2 cellular contexts compared by ENCODE assay signal in genomic region chr9:81686614-81687520, GRCh38.
TF ChIP-seq lines count a peak whose summit lies in the region.

No MANE protein-coding gene starts in this region.

TF ChIP-seq in H1, 55 proteins besides CTCF, POLR2A, EP300 and RAD21 (continued from another document):
- TF ChIP-seq, protein P1, sequence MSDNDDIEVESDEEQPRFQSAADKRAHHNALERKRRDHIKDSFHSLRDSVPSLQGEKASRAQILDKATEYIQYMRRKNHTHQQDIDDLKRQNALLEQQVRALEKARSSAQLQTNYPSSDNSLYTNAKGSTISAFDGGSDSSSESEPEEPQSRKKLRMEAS (IDR thresholded peaks at IDR 0.05): peak; percentile 46; the same call in 1 of the 2 replicates
- no peak for TF ChIP-seq RNF2 (IDR thresholded peaks at IDR 0.05; ENCODE audit: borderline replicate concordance, low read depth, low read length, missing control alignments, poor library complexity, severe bottlenecking)
- no peak for TF ChIP-seq RFX5 (IDR thresholded peaks at IDR 0.05; ENCODE audit: borderline replicate concordance, low read depth, low read length)
- TF ChIP-seq SIN3A (conservative IDR thresholded peaks at IDR 0.05 in 1 of 2, IDR thresholded peaks at IDR 0.05 in 1 of 2; ENCODE audit: low read depth in 1 of 2, low read length in 2 of 2): peak; percentile 74 to 88
- TF ChIP-seq TCF12 (IDR thresholded peaks at IDR 0.05; ENCODE audit: low read depth, low read length): 0 out of 2 replicates have a peak, but pooled peaks have one; percentile 4
- no peak for TF ChIP-seq HDAC6 (IDR thresholded peaks at IDR 0.05; ENCODE audit: low read depth, low read length)
- TF ChIP-seq POLR2AphosphoS5 (IDR thresholded peaks at IDR 0.05; ENCODE audit: low read depth, low read length): peak; percentile 47; the same call in 1 of the 2 replicates

TF ChIP-seq in liver, 16 proteins besides CTCF, POLR2A, EP300 and RAD21 (continued from another document):
- TF ChIP-seq REST (IDR thresholded peaks at IDR 0.05): peak; percentile 68
- peak; percentile 93 to 97 for TF ChIP-seq RXRA (IDR thresholded peaks at IDR 0.05)
- peak; percentile 65 to 83 for TF ChIP-seq EGR1 (IDR thresholded peaks at IDR 0.05; ENCODE audit: low read depth in 2 of 2)
- TF ChIP-seq, protein P1 (IDR thresholded peaks at IDR 0.05): peak; percentile 93
- TF ChIP-seq, protein P2, sequence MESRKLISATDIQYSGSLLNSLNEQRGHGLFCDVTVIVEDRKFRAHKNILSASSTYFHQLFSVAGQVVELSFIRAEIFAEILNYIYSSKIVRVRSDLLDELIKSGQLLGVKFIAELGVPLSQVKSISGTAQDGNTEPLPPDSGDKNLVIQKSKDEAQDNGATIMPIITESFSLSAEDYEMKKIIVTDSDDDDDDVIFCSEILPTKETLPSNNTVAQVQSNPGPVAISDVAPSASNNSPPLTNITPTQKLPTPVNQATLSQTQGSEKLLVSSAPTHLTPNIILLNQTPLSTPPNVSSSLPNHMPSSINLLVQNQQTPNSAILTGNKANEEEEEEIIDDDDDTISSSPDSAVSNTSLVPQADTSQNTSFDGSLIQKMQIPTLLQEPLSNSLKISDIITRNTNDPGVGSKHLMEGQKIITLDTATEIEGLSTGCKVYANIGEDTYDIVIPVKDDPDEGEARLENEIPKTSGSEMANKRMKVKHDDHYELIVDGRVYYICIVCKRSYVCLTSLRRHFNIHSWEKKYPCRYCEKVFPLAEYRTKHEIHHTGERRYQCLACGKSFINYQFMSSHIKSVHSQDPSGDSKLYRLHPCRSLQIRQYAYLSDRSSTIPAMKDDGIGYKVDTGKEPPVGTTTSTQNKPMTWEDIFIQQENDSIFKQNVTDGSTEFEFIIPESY (IDR thresholded peaks at IDR 0.05): peak; percentile 95
- TF ChIP-seq SP1 (IDR thresholded peaks at IDR 0.05): peak; percentile 98
